Comparison of ENCODE assay signal across 2 cellular contexts in the genomic region with DNA sequence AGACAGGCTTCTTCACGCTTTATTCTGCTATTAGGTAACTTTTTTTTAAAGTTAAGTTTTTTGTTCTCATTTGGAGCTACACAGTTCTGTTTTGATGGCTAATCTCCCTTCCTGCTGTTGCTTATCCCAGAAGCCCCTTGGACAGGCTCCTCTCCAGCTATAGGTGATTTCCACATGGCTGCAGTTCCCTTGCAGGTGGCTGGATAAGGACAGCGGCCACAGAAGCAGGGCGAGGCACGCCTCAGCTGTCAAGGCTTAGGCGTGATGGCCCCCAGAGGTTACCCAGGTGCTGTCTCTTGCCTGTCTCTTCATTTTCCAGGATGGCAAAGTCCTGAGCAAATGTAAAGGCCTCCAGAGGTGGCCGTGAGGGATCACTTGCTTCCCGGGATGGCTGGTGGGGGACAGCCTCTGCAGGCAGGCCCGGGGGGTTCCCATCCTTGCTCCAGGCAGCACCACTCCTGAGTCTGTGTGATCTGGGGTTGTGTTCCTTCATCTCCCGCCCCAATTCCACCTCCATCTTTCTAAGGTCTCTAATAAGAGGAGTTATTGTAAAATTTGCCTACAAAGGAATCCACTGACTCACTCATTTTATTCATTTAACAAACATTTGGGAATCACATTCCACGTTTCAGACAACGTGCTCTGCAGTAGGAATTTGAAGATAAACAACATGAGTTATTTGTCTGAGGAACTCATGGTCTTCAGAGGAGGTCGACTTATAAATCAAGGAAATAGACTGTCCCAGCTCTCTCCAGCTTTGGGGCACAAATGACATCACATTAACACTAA.
TF ChIP-seq lines count a peak whose summit lies in the region.

No MANE protein-coding gene starts in this region.

TF ChIP-seq in SK-N-SH, 30 proteins besides CTCF, POLR2A, EP300 and RAD21 (continued from another document):
- no peak for TF ChIP-seq GABPA (IDR thresholded peaks at IDR 0.05; ENCODE audit: low read depth)
TF ChIP-seq in SK-N-SH: peak in this region for 0.

TF ChIP-seq in SK-N-SH treated with all-trans-retinoic acid at 6 μM for 48 hours, 23 proteins besides CTCF, POLR2A, EP300 and RAD21 (continued from another document):
- TF ChIP-seq ZNF70 (CRISPR knock-in tag; IDR thresholded peaks at IDR 0.05) (no peak), ZFP3 (CRISPR knock-in tag; IDR thresholded peaks at IDR 0.05) (no peak)
TF ChIP-seq in SK-N-SH treated with all-trans-retinoic acid at 6 μM for 48 hours: peak in this region for 0.
